In genomic region chr19:47315125-47315821, GRCh38 we compare ENCODE assay signal across 9 cellular contexts. TPM values are rescaled to one million over a fixed set of nuclear protein-coding genes. Genes with fewer than 3 reads are reported as not detected.
DNase-seq lines count a peak whose midpoint lies in the region; ATAC-seq, FAIRE-seq and TF ChIP-seq lines count a peak whose summit lies in the region.
"Had no signal": no experiment of that assay in that cellular context is flagged by ENCODE, and none has a peak within 500 bp of the region (broad histone marks: within the 10 kb centered on the region; RNA-seq: fewer than 3 reads in every experiment).

No MANE protein-coding gene starts in this region.

- no peak overlapping the region for H3K23ac ChIP-seq in mesenchymal stem cell (ENCODE audit: low read length in 2 of 2)

- H3K4me1 Mint-ChIP-seq in activated T-helper 2 cell treated with anti-CD3 and anti-CD28 coated beads, Interferon-gamma antibody, Interleukin-2, Interleukin-4, amounts not matched to agents 10 μg/mL and 5 μg/mL and 100 μg/mL, durations not matched to agents 14 hours and 24 hours and 36 hours (ENCODE audit: low read depth) = peaks cover 2% of the 10 kb centered on the region

- no peaks in the 10 kb centered on the region for H3K79me2 ChIP-seq in PC-3 (ENCODE audit: low read length)

- no peaks in the 10 kb centered on the region for H3K9me3 ChIP-seq in PC-3 (ENCODE audit: low read length)
- no peaks in the 10 kb centered on the region for H3K9me3 ChIP-seq in mesenchymal stem cell (ENCODE audit: control insufficient read depth, low read length)
- no peaks in the 10 kb centered on the region for H3K9me3 ChIP-seq in upper lobe of left lung
- H3K9me3 ChIP-seq: Peyer's patch had no signal

- H3K9me2 ChIP-seq in PC-3 (replicated peaks; ENCODE audit: low read length) = no peaks in the 10 kb centered on the region

- H3K4me3 ChIP-seq in PC-3 (ENCODE audit: low read length) (no peak overlapping the region), mesenchymal stem cell (ENCODE audit: insufficient read depth in 1 of 2, low read depth in 1 of 2, low read length in 2 of 2) (no peak overlapping the region), upper lobe of left lung (no peak overlapping the region)
- H3K4me3 ChIP-seq: Peyer's patch had no signal

- no peak overlapping the region for H2AK5ac ChIP-seq in mesenchymal stem cell (ENCODE audit: low read length, severe bottlenecking)

- no peak overlapping the region for H2BK5ac ChIP-seq in mesenchymal stem cell (ENCODE audit: low read depth, low read length, poor library complexity, severe bottlenecking)

- WGBS in mesenchymal stem cell = 24% methylated on average over 11 of the region's 12 CpGs
- WGBS in upper lobe of left lung, 2 donors = 26 to 38% methylated on average over 11 to 12 of the region's 12 CpGs

- no peak overlapping the region for H3K27ac Mint-ChIP-seq in activated T-helper 2 cell treated with anti-CD3 and anti-CD28 coated beads, Interferon-gamma antibody, Interleukin-2, Interleukin-4, amounts not matched to agents 10 μg/mL and 5 μg/mL and 100 μg/mL, durations not matched to agents 14 hours and 24 hours and 36 hours

- H2AFZ ChIP-seq in PC-3 (ENCODE audit: low read length) (peak overlapping the region; percentile 49), mesenchymal stem cell (ENCODE audit: low read depth, low read length) (no peak overlapping the region)

- H3K27me3 ChIP-seq in PC-3 (ENCODE audit: low read length) (no peaks in the 10 kb centered on the region), mesenchymal stem cell (ENCODE audit: control insufficient read depth in 1 of 2, insufficient read depth in 1 of 2, low read length in 2 of 2) (peaks cover 0 to 10% of the 10 kb centered on the region in 2 experiments), upper lobe of left lung (no peaks in the 10 kb centered on the region)
- H3K27me3 ChIP-seq: Peyer's patch had no signal

- peak; percentile 61 for DNase-seq in GOT3 (lab: John Stamatoyannopoulos, UW)
- DNase-seq in PC-3 = peak; percentile 91
- peak; percentile 53 for DNase-seq in dermis blood vessel endothelial cell
- peak; percentile 95 for DNase-seq in mesenchymal stem cell
- DNase-seq in upper lobe of left lung = peak in 1 of 2 donors; percentile 92
- DNase-seq in stimulated activated naive CD4-positive, alpha-beta T cell treated with Interleukin-2 at 50 U/mL for 16 hours (lab: John Stamatoyannopoulos, UW) = no peak
- no peak for DNase-seq in GM19239 (ENCODE audit: insufficient read length, low spot score)
- no peak for DNase-seq in activated T-helper 2 cell treated with anti-CD3 and anti-CD28 coated beads, Interferon-gamma antibody, Interleukin-2, Interleukin-4, amounts not matched to agents 10 μg/mL and 5 μg/mL and 100 μg/mL, durations not matched to agents 14 hours and 24 hours and 36 hours (ENCODE audit: low spot score)

- H3K36me3 ChIP-seq in PC-3 (ENCODE audit: low read depth, low read length) = no peaks in the 10 kb centered on the region
- H3K36me3 ChIP-seq in mesenchymal stem cell (ENCODE audit: control insufficient read depth in 1 of 2, insufficient read depth in 2 of 2, low read depth in 1 of 2, low read length in 2 of 2) = no peaks in the 10 kb centered on the region
- peaks cover 0 to 4% (median 0%) of the 10 kb centered on the region in 4 donors for H3K36me3 ChIP-seq in upper lobe of left lung
- H3K36me3 ChIP-seq: Peyer's patch had no signal

- H2BK120ac ChIP-seq in mesenchymal stem cell (ENCODE audit: low read depth, low read length) = no peak overlapping the region

- no peaks in the 10 kb centered on the region for H4K20me1 ChIP-seq in PC-3 (ENCODE audit: low read length)

- no TSS peak for BruUV-seq in PC-3 (replicated peaks; lab: Mats Ljungman, UMichigan)

- no peak overlapping the region for H3K18ac ChIP-seq in mesenchymal stem cell (ENCODE audit: low read depth in 1 of 2, low read length in 2 of 2)

- no peak overlapping the region for H2BK15ac ChIP-seq in mesenchymal stem cell (ENCODE audit: low read depth, poor library complexity, severe bottlenecking)

- CTCF ChIA-PET in PC-3 (lab: Charles Lee) = interaction anchor here (1.0 kb wide), 1 partner anchor 34 kb away, joined by 5 read pairs; the partner anchor contains the start of gene DHX34

- ATAC-seq in PC-3 (peak; percentile 100), upper lobe of left lung (ENCODE audit: low FRiP score in 2 of 2) (peak; percentile 94 to 95)

- H3K4me2 ChIP-seq in PC-3 (ENCODE audit: low read length) = peak overlapping the region; percentile 49; the same call in 1 of the 2 replicates
- peak overlapping the region; percentile 38 for H3K4me2 ChIP-seq in mesenchymal stem cell (ENCODE audit: low read length, poor library complexity, severe bottlenecking)

- no peaks in the 10 kb centered on the region for H3K79me1 ChIP-seq in mesenchymal stem cell (replicated peaks; ENCODE audit: low read length, poor library complexity, severe bottlenecking)

- TF ChIP-seq EP300 in upper lobe of left lung (IDR thresholded peaks at IDR 0.05) = peak; percentile 73 to 95 (median 86)

- H3K9ac ChIP-seq in PC-3 (ENCODE audit: low read length) = no peak overlapping the region
- peak overlapping the region; percentile 10 for H3K9ac ChIP-seq in mesenchymal stem cell (ENCODE audit: low read length)

- no peak overlapping the region for H4K91ac ChIP-seq in mesenchymal stem cell (ENCODE audit: low read length)

- FAIRE-seq in GM19239 (lab: Jason Lieb, UNC) = no peak

- no peak overlapping the region for H4K8ac ChIP-seq in mesenchymal stem cell (ENCODE audit: low read length)

- H3K9me3 Mint-ChIP-seq in activated T-helper 2 cell treated with anti-CD3 and anti-CD28 coated beads, Interferon-gamma antibody, Interleukin-2, Interleukin-4, amounts not matched to agents 10 μg/mL and 5 μg/mL and 100 μg/mL, durations not matched to agents 14 hours and 24 hours and 36 hours = no peaks in the 10 kb centered on the region

- H3K27ac ChIP-seq in PC-3 (ENCODE audit: low read length) (peak overlapping the region; percentile 62), mesenchymal stem cell (ENCODE audit: low read length, poor library complexity, severe bottlenecking) (no peak overlapping the region), upper lobe of left lung (peak overlapping the region; percentile 72 to 92 (median 81))

- peaks cover 2% of the 10 kb centered on the region for H3K27me3 Mint-ChIP-seq in activated T-helper 2 cell treated with anti-CD3 and anti-CD28 coated beads, Interferon-gamma antibody, Interleukin-2, Interleukin-4, amounts not matched to agents 10 μg/mL and 5 μg/mL and 100 μg/mL, durations not matched to agents 14 hours and 24 hours and 36 hours (ENCODE audit: low read depth)

- no peak overlapping the region for H3K14ac ChIP-seq in mesenchymal stem cell (ENCODE audit: low read length in 2 of 2)

- no peaks in the 10 kb centered on the region for H3K36me3 Mint-ChIP-seq in activated T-helper 2 cell treated with anti-CD3 and anti-CD28 coated beads, Interferon-gamma antibody, Interleukin-2, Interleukin-4, amounts not matched to agents 10 μg/mL and 5 μg/mL and 100 μg/mL, durations not matched to agents 14 hours and 24 hours and 36 hours (ENCODE audit: low read depth)

- POLR2A ChIA-PET in PC-3 (lab: Charles Lee; ENCODE audit: unreplicated experiment) = no interaction called here

- no peak overlapping the region for H3K4ac ChIP-seq in mesenchymal stem cell (ENCODE audit: low read depth in 1 of 2, low read length in 2 of 2)

- peak in 1 of 4 donors; percentile 62 for TF ChIP-seq POLR2A in upper lobe of left lung (IDR thresholded peaks at IDR 0.05)

- peaks cover 3% of the 10 kb centered on the region; the same call in 1 of the 2 replicates for H3K4me1 ChIP-seq in PC-3 (ENCODE audit: insufficient read depth, low read length)
- H3K4me1 ChIP-seq in mesenchymal stem cell (ENCODE audit: control insufficient read depth, insufficient read depth, low read depth, low read length) = peaks cover 5% of the 10 kb centered on the region
- peaks cover 0 to 7% (median 0%) of the 10 kb centered on the region in 4 donors for H3K4me1 ChIP-seq in upper lobe of left lung
- H3K4me1 ChIP-seq: Peyer's patch had no signal

- no peaks in the 10 kb centered on the region for H3F3A ChIP-seq in PC-3 (ENCODE audit: low read length, unreplicated experiment)

- H3K4me3 Mint-ChIP-seq in activated T-helper 2 cell treated with anti-CD3 and anti-CD28 coated beads, Interferon-gamma antibody, Interleukin-2, Interleukin-4, amounts not matched to agents 10 μg/mL and 5 μg/mL and 100 μg/mL, durations not matched to agents 14 hours and 24 hours and 36 hours (ENCODE audit: low read depth) = no peak overlapping the region

- no peak overlapping the region for H2BK12ac ChIP-seq in mesenchymal stem cell (ENCODE audit: low read length in 2 of 2)

- TF ChIP-seq CTCF in PC-3 (conservative IDR thresholded peaks at IDR 0.05; ENCODE audit: low read depth, low read length) (no peak), upper lobe of left lung (IDR thresholded peaks at IDR 0.05) (no peak)

- intact Hi-C loops in PC-3 (cut with micrococcal nuclease) = no loop called here
- intact Hi-C loops in activated T-helper 2 cell treated with anti-CD3 and anti-CD28 coated beads, Interferon-gamma antibody, Interleukin-2, Interleukin-4, amounts not matched to agents 10 μg/mL and 5 μg/mL and 100 μg/mL, durations not matched to agents 14 hours and 24 hours and 36 hours (cut with micrococcal nuclease) = no loop called here

RNA-seq across cellular contexts. Expression of gene C5AR1, which starts 5.6 kb away (rescaled TPM):
- total RNA-seq in PC-3 (2014; rRNA removed) = not detected in 2 replicates
- total RNA-seq in dermis blood vessel endothelial cell = not detected in 2 replicates
- polyA plus RNA-seq in mesenchymal stem cell (2013, experiment 1 of 2) = 0.33 TPM
- 0.33 TPM for polyA plus RNA-seq in mesenchymal stem cell (2013, experiment 2 of 2)
- total RNA-seq in upper lobe of left lung = 10 to 100 TPM; 20.3 to 87.3 (median 45.1) TPM
- 1.1 and 1.2 TPM in 2 replicates for total RNA-seq in activated T-helper 2 cell treated with anti-CD3 and anti-CD28 coated beads, Interferon-gamma antibody, Interleukin-2, Interleukin-4, amounts not matched to agents 10 μg/mL and 5 μg/mL and 100 μg/mL, durations not matched to agents 14 hours and 24 hours and 36 hours

RNA-seq across cellular contexts. Expression of gene C5AR2, which starts 16.7 kb away (rescaled TPM):
- total RNA-seq in PC-3 (2014; rRNA removed) = not detected in 2 replicates
- total RNA-seq in dermis blood vessel endothelial cell = under 0.01 and 0.05 TPM in 2 replicates
- polyA plus RNA-seq in mesenchymal stem cell (2013, experiment 1 of 2) = not detected
- polyA plus RNA-seq in mesenchymal stem cell (2013, experiment 2 of 2) = not detected
- 10 to 100 TPM in 3 of 6 donors, 1 to 10 TPM in 3; 3.8 to 22.9 (median 10.0) TPM for total RNA-seq in upper lobe of left lung
- total RNA-seq in activated T-helper 2 cell treated with anti-CD3 and anti-CD28 coated beads, Interferon-gamma antibody, Interleukin-2, Interleukin-4, amounts not matched to agents 10 μg/mL and 5 μg/mL and 100 μg/mL, durations not matched to agents 14 hours and 24 hours and 36 hours = not detected in 2 replicates

RNA-seq across cellular contexts. Expression of gene DHX34, which starts 33.8 kb away (rescaled TPM):
- 28.3 and 37.5 TPM in 2 replicates for total RNA-seq in PC-3 (2014; rRNA removed)
- 10.9 and 12.2 TPM in 2 replicates for total RNA-seq in dermis blood vessel endothelial cell
- 5.8 TPM for polyA plus RNA-seq in mesenchymal stem cell (2013, experiment 1 of 2)
- polyA plus RNA-seq in mesenchymal stem cell (2013, experiment 2 of 2) = 5.7 TPM
- total RNA-seq in upper lobe of left lung = 10 to 100 TPM in 5 of 6 donors, 1 to 10 TPM in 1; 8.4 to 80.7 (median 19.4) TPM
- 23.2 TPM in 2 replicates for total RNA-seq in activated T-helper 2 cell treated with anti-CD3 and anti-CD28 coated beads, Interferon-gamma antibody, Interleukin-2, Interleukin-4, amounts not matched to agents 10 μg/mL and 5 μg/mL and 100 μg/mL, durations not matched to agents 14 hours and 24 hours and 36 hours

RNA-seq across cellular contexts. Expression of gene INAFM1, which starts 40.6 kb away (rescaled TPM):
- total RNA-seq in PC-3 (2014; rRNA removed) = 2.5 and 5.1 TPM in 2 replicates
- total RNA-seq in dermis blood vessel endothelial cell = 1.1 and 1.5 TPM in 2 replicates
- polyA plus RNA-seq in mesenchymal stem cell (2013, experiment 1 of 2) = 10.7 TPM
- 11.4 TPM for polyA plus RNA-seq in mesenchymal stem cell (2013, experiment 2 of 2)
- total RNA-seq in upper lobe of left lung = 10 to 100 TPM in 4 of 6 donors, 1 to 10 TPM in 1, under 1 TPM in 1; 0.59 to 28.3 (median 22.4) TPM
- 9.3 and 12.7 TPM in 2 replicates for total RNA-seq in activated T-helper 2 cell treated with anti-CD3 and anti-CD28 coated beads, Interferon-gamma antibody, Interleukin-2, Interleukin-4, amounts not matched to agents 10 μg/mL and 5 μg/mL and 100 μg/mL, durations not matched to agents 14 hours and 24 hours and 36 hours

RNA-seq across cellular contexts. Expression of gene CCDC9, which starts 58.9 kb away (rescaled TPM):
- total RNA-seq in PC-3 (2014; rRNA removed) (8.3 and 12.4 TPM in 2 replicates), dermis blood vessel endothelial cell (3.4 and 4.9 TPM in 2 replicates), upper lobe of left lung (10 to 100 TPM; 18.2 to 91.1 (median 35.0) TPM)
- polyA plus RNA-seq in mesenchymal stem cell (2013, experiment 1 of 2) = 16.8 TPM
- polyA plus RNA-seq in mesenchymal stem cell (2013, experiment 2 of 2) = 18.0 TPM
- 34.3 and 37.5 TPM in 2 replicates for total RNA-seq in activated T-helper 2 cell treated with anti-CD3 and anti-CD28 coated beads, Interferon-gamma antibody, Interleukin-2, Interleukin-4, amounts not matched to agents 10 μg/mL and 5 μg/mL and 100 μg/mL, durations not matched to agents 14 hours and 24 hours and 36 hours

Comparison
In these comparisons a context has a peak if more than half of its experiments do, and no peak if none do; other contexts are left out.
1. DNase-seq: peak in GOT3 (single experiment), PC-3 (single experiment), dermis blood vessel endothelial cell (single experiment) and mesenchymal stem cell (single experiment); none in stimulated activated naive CD4-positive, alpha-beta T cell treated with Interleukin-2 at 50 U/mL for 16 hours (single experiment), GM19239 (single experiment) and activated T-helper 2 cell treated with anti-CD3 and anti-CD28 coated beads, Interferon-gamma antibody, Interleukin-2, Interleukin-4, amounts not matched to agents 10 μg/mL and 5 μg/mL and 100 μg/mL, durations not matched to agents 14 hours and 24 hours and 36 hours (single experiment).